In the genomic region with DNA sequence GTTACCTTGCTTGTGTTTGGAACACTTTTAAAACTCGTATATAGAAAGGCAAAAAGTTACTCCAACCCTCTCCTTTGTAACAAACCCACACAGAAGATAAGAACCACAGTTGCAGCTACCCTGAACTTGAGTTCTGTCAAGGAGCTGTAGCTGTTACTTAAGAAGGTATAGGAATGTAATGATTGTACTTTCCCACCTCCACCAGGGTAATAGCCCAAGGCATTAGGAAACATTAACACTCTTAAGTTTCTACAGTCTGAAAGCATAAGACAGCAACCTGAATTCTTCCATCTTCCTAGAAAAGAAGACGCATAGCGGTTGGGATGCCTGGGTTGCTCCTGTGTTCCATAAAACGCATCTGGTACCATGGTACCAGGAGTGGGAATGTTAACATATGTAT, we compare ENCODE assay signal across 24 cellular contexts.
"Had no signal": no experiment of that assay in that cellular context is flagged by ENCODE, and none has a peak within 500 bp of the region (broad histone marks: within the 10 kb centered on the region; RNA-seq: fewer than 3 reads in every experiment).

No MANE protein-coding gene starts in this region.

- ATAC-seq: naive thymus-derived CD8-positive, alpha-beta T cell; natural killer cell treated with Interleukin-12 subunit alpha and Interleukin-12 subunit beta and Interleukin-15 and Interleukin-18, amount 100 ng/mL, for 72 hours; pancreas; right cardiac atrium; right lobe of liver; stimulated activated effector memory CD8-positive, alpha-beta T cell treated with anti-CD3 and anti-CD28 coated beads, Interleukin-12 subunit alpha, Interleukin-12 subunit beta, amount 100 ng/mL, for 72 hours; stimulated activated naive B cell treated with anti-CD40 and anti-IgM and Interleukin-4, amounts not matched to agents 10 μg/mL and 1 μg/mL and 100 μg/mL, for 72 hours; upper lobe of right lung had no signal

- H3K9me3 ChIP-seq: neutrophil, pancreas, prostate gland, right lobe of liver, sigmoid colon, stomach, thoracic aorta, thyroid gland, tibial nerve, upper lobe of right lung, uterus had no signal

- DNase-seq: naive thymus-derived CD8-positive, alpha-beta T cell; nephron progenitor cell; nucleus accumbens; pancreas; right cardiac atrium; right lobe of liver; sigmoid colon; small intestine; stimulated activated CD4-positive, alpha-beta T cell treated with anti-CD3 and anti-CD28 coated beads, Interleukin-15, amount 100 ng/mL, for 24 hours; stimulated activated CD4-positive, alpha-beta T cell treated with anti-CD3 and anti-CD28 coated beads, Interleukin-2, amount 100 ng/mL, for 24 hours; stimulated activated CD4-positive, alpha-beta T cell treated with anti-CD3 and anti-CD28 coated beads, Interleukin-2, amount 100 ng/mL, for 48 hours; stimulated activated CD4-positive, alpha-beta T cell treated with anti-CD3 and anti-CD28 coated beads, Interleukin-4, amount 100 ng/mL, for 24 hours; stimulated activated naive B cell treated with anti-CD40 and anti-IgM and Interleukin-4, amounts not matched to agents 10 μg/mL and 1 μg/mL and 100 μg/mL, for 72 hours; stimulated activated naive CD4-positive, alpha-beta T cell treated with Interleukin-2 at 50 U/mL for 16 hours; stomach; thyroid gland; upper lobe of right lung; uterus had no signal

- H3K27me3 ChIP-seq: neutrophil, pancreas, right lobe of liver, sigmoid colon, stomach, thyroid gland, tibial nerve, upper lobe of right lung, uterus had no signal

- H3K27ac ChIP-seq: neutrophil, pancreas, prostate gland, right lobe of liver, sigmoid colon, stomach, thoracic aorta, thyroid gland, tibial nerve, upper lobe of right lung, uterus had no signal

- FAIRE-seq: pancreas, small intestine had no signal

- H3K4me3 ChIP-seq: pancreas, prostate gland, right lobe of liver, sigmoid colon, stomach, thoracic aorta, thyroid gland, tibial nerve, upper lobe of right lung, uterus had no signal

- H3K4me1 ChIP-seq: pancreas, prostate gland, right lobe of liver, sigmoid colon, stomach, thyroid gland, tibial nerve, upper lobe of right lung, uterus had no signal

- H3K36me3 ChIP-seq: pancreas, prostate gland, right lobe of liver, sigmoid colon, thoracic aorta, thyroid gland, tibial nerve, upper lobe of right lung, uterus had no signal
